8 cellular contexts compared by ENCODE assay signal in genomic region chr5:69024241-69024651, GRCh38.
DNase-seq lines count a peak whose midpoint lies in the region; ATAC-seq and TF ChIP-seq lines count a peak whose summit lies in the region.

No MANE protein-coding gene starts in this region.

- peak; percentile 16 to 60 for DNase-seq in NCI-H524 (lab: John Stamatoyannopoulos, UW)
- DNase-seq in NCI-H524 treated with DMSO at 0.1 percent for 48 hours (lab: John Stamatoyannopoulos, UW), result no peak
- peak; percentile 48 for DNase-seq in HuH-7 (ENCODE audit: low spot score)
- peak; percentile 26 for DNase-seq in neuronal stem cell (ENCODE audit: low spot score)
- DNase-seq in amniotic stem cell (lab: John Stamatoyannopoulos, UW), result no peak

- no peaks in the 10 kb centered on the region for H3K9me3 ChIP-seq in neuronal stem cell (replicated peaks in 1 of 2; ENCODE audit: control insufficient read depth in 2 of 2, insufficient read depth in 1 of 2, low read depth in 1 of 2, low read length in 2 of 2)

- no peak overlapping the region for H3K4me3 ChIP-seq in neuronal stem cell (ENCODE audit: low read length in 2 of 2)

- no peaks in the 10 kb centered on the region for H3K36me3 ChIP-seq in neuronal stem cell (replicated peaks in 1 of 2; ENCODE audit: control insufficient read depth in 2 of 2, insufficient read depth in 2 of 2, low read length in 2 of 2)

- no peak overlapping the region for H3K4me2 ChIP-seq in neuronal stem cell (ENCODE audit: insufficient read depth, low read length, poor library complexity, severe bottlenecking)

- H2AK5ac ChIP-seq in neuronal stem cell (ENCODE audit: low read depth, low read length), result no peak overlapping the region

- H3K18ac ChIP-seq in neuronal stem cell (ENCODE audit: low read length), result no peak overlapping the region

- no peak overlapping the region for H2BK12ac ChIP-seq in neuronal stem cell (ENCODE audit: low read length)

- H3K14ac ChIP-seq in neuronal stem cell (ENCODE audit: low read length), result no peak overlapping the region

- H3K23ac ChIP-seq in neuronal stem cell (ENCODE audit: low read depth, low read length, poor library complexity), result no peak overlapping the region

- ATAC-seq in SK-N-SH treated with all-trans-retinoic acid at 6 μM for 48 hours (peak; percentile 96), esophagus mucosa (peak; percentile 65), HG02840 (IDR thresholded peaks at IDR 0.05; ENCODE audit: low FRiP score, unreplicated experiment) (no peak)

- H3K27ac ChIP-seq in neuronal stem cell (replicated peaks; ENCODE audit: low read length), result no peak overlapping the region

- H3K4me1 ChIP-seq in neuronal stem cell (ENCODE audit: control insufficient read depth in 2 of 2, insufficient read depth in 1 of 2, low read depth in 1 of 2, low read length in 2 of 2), result no peaks in the 10 kb centered on the region

- no peak overlapping the region for H4K91ac ChIP-seq in neuronal stem cell (ENCODE audit: low read depth, low read length, poor library complexity)

- no peak overlapping the region for H2BK15ac ChIP-seq in neuronal stem cell (ENCODE audit: low read length)

- H2AFZ ChIP-seq in neuronal stem cell (ENCODE audit: low read length), result no peak overlapping the region

- H4K8ac ChIP-seq in neuronal stem cell (ENCODE audit: low read depth, low read length), result no peak overlapping the region

- H3K9ac ChIP-seq in neuronal stem cell (ENCODE audit: low read depth, low read length, poor library complexity), result no peak overlapping the region

- WGBS in neuronal stem cell (ENCODE audit: extremely low coverage in 2 of 2, insufficient read length in 2 of 2, insufficient replicate concordance in 1 of 2), 2 donors, result no CpG with 5 or more reads among the region's 5 CpGs

- H3K79me1 ChIP-seq in neuronal stem cell (ENCODE audit: low read depth, low read length), result no peaks in the 10 kb centered on the region

- no peak overlapping the region for H2BK5ac ChIP-seq in neuronal stem cell (ENCODE audit: low read length)

- H3K4ac ChIP-seq in neuronal stem cell (ENCODE audit: low read length), result no peak overlapping the region

- peaks cover 0 to 5% (median 0%) of the 10 kb centered on the region in 3 experiments for H3K27me3 ChIP-seq in neuronal stem cell (ENCODE audit: control insufficient read depth in 3 of 3, insufficient read depth in 3 of 3, low read depth in 1 of 3, low read length in 3 of 3)

- no peak overlapping the region for H2BK120ac ChIP-seq in neuronal stem cell (ENCODE audit: low read depth, low read length)

TF ChIP-seq in SK-N-SH treated with all-trans-retinoic acid at 6 μM for 48 hours, 23 proteins besides CTCF, POLR2A, EP300 and RAD21 (continues in another document):
- TF ChIP-seq ZC3H10 (CRISPR knock-in tag; IDR thresholded peaks at IDR 0.05) (no peak), ISL1 (CRISPR knock-in tag; IDR thresholded peaks at IDR 0.05) (no peak), CREB5 (CRISPR knock-in tag; IDR thresholded peaks at IDR 0.05; ENCODE audit: low read depth) (no peak), ESRRG (CRISPR knock-in tag; IDR thresholded peaks at IDR 0.05) (no peak), TSHZ2 (CRISPR knock-in tag; IDR thresholded peaks at IDR 0.05) (no peak), CSDC2 (CRISPR knock-in tag; IDR thresholded peaks at IDR 0.05) (no peak), ZNF565 (CRISPR knock-in tag; conservative IDR thresholded peaks at IDR 0.05; ENCODE audit: low read depth) (no peak), SNAI2 (CRISPR knock-in tag; IDR thresholded peaks at IDR 0.05) (no peak), ARNTL (CRISPR knock-in tag; IDR thresholded peaks at IDR 0.05; ENCODE audit: borderline replicate concordance, low read depth) (no peak), BACH2 (CRISPR knock-in tag; IDR thresholded peaks at IDR 0.05; ENCODE audit: borderline replicate concordance) (no peak), ZNF70 (CRISPR knock-in tag; IDR thresholded peaks at IDR 0.05) (no peak), RARB (CRISPR knock-in tag; IDR thresholded peaks at IDR 0.05) (no peak), GLIS3 (CRISPR knock-in tag; IDR thresholded peaks at IDR 0.05) (no peak), ZNF8 (CRISPR knock-in tag; IDR thresholded peaks at IDR 0.05) (no peak), TOX (CRISPR knock-in tag; IDR thresholded peaks at IDR 0.05; ENCODE audit: borderline replicate concordance) (no peak), OSR1 (CRISPR knock-in tag; IDR thresholded peaks at IDR 0.05) (no peak), PATZ1 (CRISPR knock-in tag; IDR thresholded peaks at IDR 0.05; ENCODE audit: borderline replicate concordance) (no peak)
- TF ChIP-seq, protein P1, sequence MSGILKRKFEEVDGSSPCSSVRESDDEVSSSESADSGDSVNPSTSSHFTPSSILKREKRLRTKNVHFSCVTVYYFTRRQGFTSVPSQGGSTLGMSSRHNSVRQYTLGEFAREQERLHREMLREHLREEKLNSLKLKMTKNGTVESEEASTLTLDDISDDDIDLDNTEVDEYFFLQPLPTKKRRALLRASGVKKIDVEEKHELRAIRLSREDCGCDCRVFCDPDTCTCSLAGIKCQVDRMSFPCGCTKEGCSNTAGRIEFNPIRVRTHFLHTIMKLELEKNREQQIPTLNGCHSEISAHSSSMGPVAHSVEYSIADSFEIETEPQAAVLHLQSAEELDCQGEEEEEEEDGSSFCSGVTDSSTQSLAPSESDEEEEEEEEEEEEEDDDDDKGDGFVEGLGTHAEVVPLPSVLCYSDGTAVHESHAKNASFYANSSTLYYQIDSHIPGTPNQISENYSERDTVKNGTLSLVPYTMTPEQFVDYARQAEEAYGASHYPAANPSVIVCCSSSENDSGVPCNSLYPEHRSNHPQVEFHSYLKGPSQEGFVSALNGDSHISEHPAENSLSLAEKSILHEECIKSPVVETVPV (CRISPR knock-in tag; IDR thresholded peaks at IDR 0.05), result no peak
- TF ChIP-seq, protein P2, sequence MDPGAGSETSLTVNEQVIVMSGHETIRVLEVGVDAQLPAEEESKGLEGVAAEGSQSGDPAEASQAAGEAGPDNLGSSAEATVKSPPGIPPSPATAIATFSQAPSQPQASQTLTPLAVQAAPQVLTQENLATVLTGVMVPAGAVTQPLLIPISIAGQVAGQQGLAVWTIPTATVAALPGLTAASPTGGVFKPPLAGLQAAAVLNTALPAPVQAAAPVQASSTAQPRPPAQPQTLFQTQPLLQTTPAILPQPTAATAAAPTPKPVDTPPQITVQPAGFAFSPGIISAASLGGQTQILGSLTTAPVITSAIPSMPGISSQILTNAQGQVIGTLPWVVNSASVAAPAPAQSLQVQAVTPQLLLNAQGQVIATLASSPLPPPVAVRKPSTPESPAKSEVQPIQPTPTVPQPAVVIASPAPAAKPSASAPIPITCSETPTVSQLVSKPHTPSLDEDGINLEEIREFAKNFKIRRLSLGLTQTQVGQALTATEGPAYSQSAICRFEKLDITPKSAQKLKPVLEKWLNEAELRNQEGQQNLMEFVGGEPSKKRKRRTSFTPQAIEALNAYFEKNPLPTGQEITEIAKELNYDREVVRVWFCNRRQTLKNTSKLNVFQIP (CRISPR knock-in tag; IDR thresholded peaks at IDR 0.05; ENCODE audit: borderline replicate concordance, low read depth), result no peak

Comparison
In these comparisons a context has a peak if more than half of its experiments do, and no peak if none do; other contexts are left out.
1. DNase-seq: peak in NCI-H524 (2 of 2), HuH-7 (single experiment) and neuronal stem cell (single experiment); none in NCI-H524 treated with DMSO at 0.1 percent for 48 hours (single experiment) and amniotic stem cell (single experiment).